9 cellular contexts compared by ENCODE assay signal in the genomic region with DNA sequence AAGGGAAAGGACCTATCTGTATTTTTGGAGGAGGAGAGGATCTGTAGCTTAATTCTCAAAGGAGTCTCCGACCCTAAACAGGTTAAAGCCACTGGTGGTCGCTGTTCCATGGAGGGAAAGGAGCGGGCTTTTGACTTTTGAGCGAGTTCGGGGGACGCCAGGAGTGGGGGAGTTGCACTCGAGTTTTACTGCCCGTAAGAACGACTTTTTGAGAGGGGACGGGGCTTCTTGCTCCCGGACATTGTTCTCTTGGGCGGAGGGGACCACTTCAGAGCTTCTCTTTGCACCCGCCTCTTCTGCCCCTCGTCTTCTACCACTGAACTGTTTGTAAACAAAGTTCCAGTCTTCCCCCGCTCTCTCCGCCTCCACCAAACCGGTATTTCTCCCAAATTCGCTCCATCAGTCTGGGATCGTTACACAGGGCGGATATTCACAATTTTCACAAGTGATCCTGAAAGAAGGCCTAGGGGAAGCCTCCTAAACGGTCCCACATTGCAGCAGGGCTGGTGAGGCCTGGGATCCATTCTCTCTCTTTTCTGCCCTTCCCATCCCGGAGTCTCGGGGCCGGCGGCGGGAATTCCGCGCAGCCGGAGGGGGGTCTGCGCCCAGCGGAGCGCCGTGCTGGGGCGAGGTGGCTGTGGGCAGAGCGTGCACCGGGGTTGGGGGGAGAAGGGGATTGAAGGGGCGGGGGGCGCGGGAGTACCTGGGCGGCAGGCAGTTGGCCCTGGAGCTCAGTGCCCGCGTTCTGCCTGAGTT.
DNase-seq lines count a peak whose midpoint lies in the region; ATAC-seq, FAIRE-seq and TF ChIP-seq lines count a peak whose summit lies in the region.
"Had no signal": no experiment of that assay in that cellular context is flagged by ENCODE, and none has a peak within 500 bp of the region (broad histone marks: within the 10 kb centered on the region; RNA-seq: fewer than 3 reads in every experiment).

No MANE protein-coding gene starts in this region.

- H3K4me3 ChIP-seq in AG04449 (ENCODE audit: low read depth, low read length) = peak overlapping the region; percentile 66
- H3K4me3 ChIP-seq in WERI-Rb-1 (ENCODE audit: low read depth, low read length) = peak overlapping the region; percentile 47
- peak overlapping the region; percentile 53 for H3K4me3 ChIP-seq in iPS-15b (ENCODE audit: low read depth, low read length)

- peaks cover 2% of the 10 kb centered on the region for H3K4me1 ChIP-seq in iPS-15b (ENCODE audit: control insufficient read depth, insufficient read depth, low read length)

- no peaks in the 10 kb centered on the region for H3K9me3 ChIP-seq in WERI-Rb-1 (ENCODE audit: severe bottlenecking)
- H3K9me3 ChIP-seq in iPS-15b (ENCODE audit: control insufficient read depth, insufficient read depth, low read length) = no peaks in the 10 kb centered on the region

- POLR2A ChIA-PET in AG04449 (lab: Yijun Ruan, JAX) = interaction anchor here (0.6 to 4.7 kb wide), 2 partner anchors 10 to 251 kb away, joined by 3 to 52 read pairs; a partner anchor contains a TSS

- peak; percentile 20 for TF ChIP-seq CTCF in AG04449 (IDR thresholded peaks at IDR 0.05; ENCODE audit: insufficient read depth, low read length, missing control alignments)
- TF ChIP-seq CTCF in WERI-Rb-1 (IDR thresholded peaks at IDR 0.05; ENCODE audit: low read depth, low read length) = peak; percentile 51

- H3K36me3 Mint-ChIP-seq in stimulated activated memory B cell treated with anti-CD40 and anti-IgM and Interleukin-4, amounts not matched to agents 10 μg/mL and 1 μg/mL and 100 μg/mL, for 72 hours = no peaks in the 10 kb centered on the region

- no peak overlapping the region for H3K4me3 Mint-ChIP-seq in stimulated activated memory B cell treated with anti-CD40 and anti-IgM and Interleukin-4, amounts not matched to agents 10 μg/mL and 1 μg/mL and 100 μg/mL, for 72 hours

- H3K27ac Mint-ChIP-seq in stimulated activated memory B cell treated with anti-CD40 and anti-IgM and Interleukin-4, amounts not matched to agents 10 μg/mL and 1 μg/mL and 100 μg/mL, for 72 hours = no peak overlapping the region

- H3K4me1 Mint-ChIP-seq in stimulated activated memory B cell treated with anti-CD40 and anti-IgM and Interleukin-4, amounts not matched to agents 10 μg/mL and 1 μg/mL and 100 μg/mL, for 72 hours = peaks cover 28% of the 10 kb centered on the region

- H3K36me3 ChIP-seq in WERI-Rb-1 (no peaks in the 10 kb centered on the region), iPS-15b (ENCODE audit: control insufficient read depth, insufficient read depth, low read length) (no peaks in the 10 kb centered on the region)

- peaks cover 7% of the 10 kb centered on the region for H3K9me3 Mint-ChIP-seq in stimulated activated memory B cell treated with anti-CD40 and anti-IgM and Interleukin-4, amounts not matched to agents 10 μg/mL and 1 μg/mL and 100 μg/mL, for 72 hours

- H3K27me3 ChIP-seq in WERI-Rb-1 (ENCODE audit: insufficient read depth, low read depth, severe bottlenecking) (peaks cover 98% of the 10 kb centered on the region), iPS-15b (ENCODE audit: control insufficient read depth, insufficient read depth, low read length) (peaks cover 100% of the 10 kb centered on the region)

- H3K27me3 Mint-ChIP-seq in stimulated activated memory B cell treated with anti-CD40 and anti-IgM and Interleukin-4, amounts not matched to agents 10 μg/mL and 1 μg/mL and 100 μg/mL, for 72 hours = peaks cover 91% of the 10 kb centered on the region

- CTCF ChIA-PET in AG04449 (lab: Yijun Ruan, JAX) = interaction anchor here (0.7 to 1.3 kb wide), 5 partner anchors 8 to 286 kb away, joined by 3 to 5 read pairs (median 3); a partner anchor contains a TSS

- ATAC-seq in stimulated activated memory B cell treated with anti-CD40 and anti-IgM and Interleukin-4, amounts not matched to agents 10 μg/mL and 1 μg/mL and 100 μg/mL, for 72 hours = no peak

- H3K9ac ChIP-seq in iPS-15b (ENCODE audit: low read depth, low read length) = no peak overlapping the region

- no peak overlapping the region for H3K27ac ChIP-seq in WERI-Rb-1

- DNase-seq in AG04449 (ENCODE audit: low read depth, low spot score) (no peak), GM19239 (ENCODE audit: insufficient read length, low spot score) (no peak), WERI-Rb-1 (no peak), NCI-H1048 (lab: John Stamatoyannopoulos, UW) (no peak), NK-92 (lab: John Stamatoyannopoulos, UW; ENCODE audit: unreplicated experiment) (no peak)
- no peak for DNase-seq in stimulated activated CD4-positive, alpha-beta T cell treated with anti-CD3 and anti-CD28 coated beads, Interleukin-2, amount 100 ng/mL, for 24 hours

- FAIRE-seq in GM19239 (lab: Jason Lieb, UNC) = peak; percentile 40
- FAIRE-seq: islet of Langerhans had no signal
